16 cellular contexts compared by ENCODE assay signal in the genomic region with DNA sequence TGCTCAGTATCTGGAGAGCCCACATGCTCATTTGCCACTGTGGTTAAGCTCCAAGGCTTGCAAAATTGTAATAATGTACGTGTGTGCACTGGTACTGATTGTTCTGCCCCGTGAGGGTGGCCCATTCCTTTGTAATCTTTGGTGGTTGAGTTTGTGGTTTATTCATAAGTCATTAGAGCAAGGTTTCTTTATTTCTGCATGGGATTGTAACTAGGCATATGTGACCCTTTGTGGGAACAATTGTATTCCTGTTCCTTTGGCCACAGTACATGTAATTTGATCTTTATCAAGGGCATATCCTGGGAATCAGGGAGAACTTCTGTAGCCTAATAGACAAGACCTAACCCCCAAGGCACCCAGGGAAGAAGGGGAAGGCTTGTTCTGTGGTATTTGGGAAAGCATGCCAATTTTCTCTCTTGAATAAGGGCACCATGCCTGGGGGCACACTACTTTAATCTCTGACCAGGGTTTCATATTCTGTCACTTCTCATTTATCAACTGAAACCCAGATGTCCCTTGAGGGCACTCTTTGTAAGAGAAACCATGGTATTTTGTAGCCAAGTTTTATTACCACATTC.
DNase-seq lines count a peak whose midpoint lies in the region; ATAC-seq and TF ChIP-seq lines count a peak whose summit lies in the region.
"Had no signal": no experiment of that assay in that cellular context is flagged by ENCODE, and none has a peak within 500 bp of the region (broad histone marks: within the 10 kb centered on the region; RNA-seq: fewer than 3 reads in every experiment).

No MANE protein-coding gene starts in this region.

- peak; percentile 71 for DNase-seq in EL
- DNase-seq in M059J (ENCODE audit: low read depth): peak; percentile 100
- DNase-seq in brain microvascular endothelial cell: peak; percentile 62
- DNase-seq in nephron progenitor cell: no peak
- no peak for DNase-seq in endothelial cell (ENCODE audit: low spot score)
- DNase-seq in dorsolateral prefrontal cortex: no peak
- DNase-seq in GM23338 (ENCODE audit: low spot score): no peak
- DNase-seq: activated CD8-positive, alpha-beta memory T cell treated with anti-CD3 and anti-CD28 coated beads, Interleukin-2, amount 50 U/mL, for 4 hours; anterior cingulate cortex; C1 segment of cervical spinal cord; NCI-H1417 treated with DMSO at 0.1 percent for 48 hours; occipital lobe; stimulated activated CD4-positive, alpha-beta T cell treated with anti-CD3 and anti-CD28 coated beads, Interleukin-4, amount 100 ng/mL, for 24 hours had no signal

- H3K27me3 ChIP-seq in brain microvascular endothelial cell (replicated peaks): no peaks in the 10 kb centered on the region
- peaks cover 0 to 9% (median 0%) of the 10 kb centered on the region in 45 donors for H3K27me3 ChIP-seq in dorsolateral prefrontal cortex
- H3K27me3 ChIP-seq in GM23338 (ENCODE audit: insufficient read depth): no peaks in the 10 kb centered on the region

- H2AFZ ChIP-seq in GM23338: no peak overlapping the region

- no peak for ATAC-seq in HG03095 (IDR thresholded peaks at IDR 0.05; ENCODE audit: unreplicated experiment)
- ATAC-seq in GM23338: no peak

- no peak overlapping the region for H3K4me3 ChIP-seq in brain microvascular endothelial cell (ENCODE audit: low read depth, low read length)
- H3K4me3 ChIP-seq in dorsolateral prefrontal cortex: no peak overlapping the region
- H3K4me3 ChIP-seq in GM23338: no peak overlapping the region

- TF ChIP-seq CTCF in brain microvascular endothelial cell (IDR thresholded peaks at IDR 0.05; ENCODE audit: low read depth, low read length, missing control alignments) (no peak), nephron progenitor cell (IDR thresholded peaks at IDR 0.05) (no peak), endothelial cell (IDR thresholded peaks at IDR 0.05; ENCODE audit: unreplicated experiment) (no peak), dorsolateral prefrontal cortex (IDR thresholded peaks at IDR 0.05 in 54 of 56, conservative IDR thresholded peaks at IDR 0.05 in 2 of 56; ENCODE audit: low read depth in 1 of 56, partially characterized antibody in 56 of 56) (no peak), GM23338 (conservative IDR thresholded peaks at IDR 0.05; ENCODE audit: low read depth in 2 of 2) (no peak)

- H3K9me2 ChIP-seq in GM23338 (ENCODE audit: insufficient read depth): no peaks in the 10 kb centered on the region

- H3K4me1 Mint-ChIP-seq in nephron progenitor cell: peaks cover 13% of the 10 kb centered on the region
- peaks cover 3% of the 10 kb centered on the region for H3K4me1 Mint-ChIP-seq in endothelial cell (ENCODE audit: unreplicated experiment)
- peaks cover 15% of the 10 kb centered on the region for H3K4me1 Mint-ChIP-seq in GM23338

- H4K20me1 ChIP-seq in GM23338 (replicated peaks; ENCODE audit: insufficient read depth): no peaks in the 10 kb centered on the region

- H3F3A ChIP-seq in GM23338 (replicated peaks; ENCODE audit: low read depth): no peaks in the 10 kb centered on the region

- no peaks in the 10 kb centered on the region for H3K36me3 ChIP-seq in brain microvascular endothelial cell (replicated peaks)
- no peaks in the 10 kb centered on the region for H3K36me3 ChIP-seq in GM23338 (ENCODE audit: insufficient read depth)

- H3K27me3 Mint-ChIP-seq in nephron progenitor cell (ENCODE audit: low read depth, poor library complexity) (peaks cover 9% of the 10 kb centered on the region), endothelial cell (ENCODE audit: unreplicated experiment) (peaks cover 4% of the 10 kb centered on the region), GM23338 (ENCODE audit: insufficient read depth, low read depth, poor library complexity) (peaks cover 7% of the 10 kb centered on the region)

- no peaks in the 10 kb centered on the region for H3K79me2 ChIP-seq in GM23338 (replicated peaks; ENCODE audit: insufficient read depth)

- H3K4me3 Mint-ChIP-seq in nephron progenitor cell (no peak overlapping the region), endothelial cell (ENCODE audit: unreplicated experiment) (no peak overlapping the region), GM23338 (no peak overlapping the region)
- H3K4me3 Mint-ChIP-seq: T-helper 2 cell treated with Interferon-gamma antibody and Interleukin-4, amounts not matched to agents 5 μg/mL and 100 μg/mL, for 36 hours had no signal

- in situ Hi-C loops in brain microvascular endothelial cell (cut with HindIII; ENCODE audit: low pct_ligation_motif_present, low sequenced_read_pairs): no loop called here

- intact Hi-C loops in dorsolateral prefrontal cortex (cut with DNase I): no loop called here

- no peak overlapping the region for H3K4me2 ChIP-seq in GM23338

- no peak overlapping the region for H3K27ac ChIP-seq in brain microvascular endothelial cell
- no peak overlapping the region for H3K27ac ChIP-seq in dorsolateral prefrontal cortex
- H3K27ac ChIP-seq in GM23338 (ENCODE audit: low read depth): no peak overlapping the region
- H3K27ac ChIP-seq: HL-60 had no signal

- H3K9me3 Mint-ChIP-seq in nephron progenitor cell (no peaks in the 10 kb centered on the region), endothelial cell (ENCODE audit: unreplicated experiment) (no peaks in the 10 kb centered on the region), GM23338 (no peaks in the 10 kb centered on the region)
- H3K9me3 Mint-ChIP-seq: T-helper 2 cell treated with Interferon-gamma antibody and Interleukin-4, amounts not matched to agents 5 μg/mL and 100 μg/mL, for 36 hours had no signal

- H3K4me1 ChIP-seq in GM23338 (ENCODE audit: insufficient read depth): peaks cover 23% of the 10 kb centered on the region

- H3K36me3 Mint-ChIP-seq in nephron progenitor cell (ENCODE audit: low read depth): no peaks in the 10 kb centered on the region
- peaks cover 42% of the 10 kb centered on the region for H3K36me3 Mint-ChIP-seq in endothelial cell (ENCODE audit: low read depth, unreplicated experiment)
- no peaks in the 10 kb centered on the region for H3K36me3 Mint-ChIP-seq in GM23338 (ENCODE audit: low read depth)

- peak overlapping the region; percentile 3 for H3K27ac Mint-ChIP-seq in nephron progenitor cell
- H3K27ac Mint-ChIP-seq in endothelial cell (ENCODE audit: unreplicated experiment): no peak overlapping the region
- no peak overlapping the region for H3K27ac Mint-ChIP-seq in GM23338
- H3K27ac Mint-ChIP-seq: T-helper 2 cell treated with Interferon-gamma antibody and Interleukin-4, amounts not matched to agents 5 μg/mL and 100 μg/mL, for 36 hours had no signal

TF ChIP-seq in GM23338, 12 proteins besides CTCF, POLR2A, EP300 and RAD21 (continues in another document):
- TF ChIP-seq POLR2AphosphoS5 (IDR thresholded peaks at IDR 0.05; ENCODE audit: low read depth) (no peak), STAT1 (IDR thresholded peaks at IDR 0.05; ENCODE audit: unreplicated experiment) (no peak), CREB1 (CRISPR knock-in tag; IDR thresholded peaks at IDR 0.05; ENCODE audit: low read depth) (no peak)
- TF ChIP-seq, protein P1, sequence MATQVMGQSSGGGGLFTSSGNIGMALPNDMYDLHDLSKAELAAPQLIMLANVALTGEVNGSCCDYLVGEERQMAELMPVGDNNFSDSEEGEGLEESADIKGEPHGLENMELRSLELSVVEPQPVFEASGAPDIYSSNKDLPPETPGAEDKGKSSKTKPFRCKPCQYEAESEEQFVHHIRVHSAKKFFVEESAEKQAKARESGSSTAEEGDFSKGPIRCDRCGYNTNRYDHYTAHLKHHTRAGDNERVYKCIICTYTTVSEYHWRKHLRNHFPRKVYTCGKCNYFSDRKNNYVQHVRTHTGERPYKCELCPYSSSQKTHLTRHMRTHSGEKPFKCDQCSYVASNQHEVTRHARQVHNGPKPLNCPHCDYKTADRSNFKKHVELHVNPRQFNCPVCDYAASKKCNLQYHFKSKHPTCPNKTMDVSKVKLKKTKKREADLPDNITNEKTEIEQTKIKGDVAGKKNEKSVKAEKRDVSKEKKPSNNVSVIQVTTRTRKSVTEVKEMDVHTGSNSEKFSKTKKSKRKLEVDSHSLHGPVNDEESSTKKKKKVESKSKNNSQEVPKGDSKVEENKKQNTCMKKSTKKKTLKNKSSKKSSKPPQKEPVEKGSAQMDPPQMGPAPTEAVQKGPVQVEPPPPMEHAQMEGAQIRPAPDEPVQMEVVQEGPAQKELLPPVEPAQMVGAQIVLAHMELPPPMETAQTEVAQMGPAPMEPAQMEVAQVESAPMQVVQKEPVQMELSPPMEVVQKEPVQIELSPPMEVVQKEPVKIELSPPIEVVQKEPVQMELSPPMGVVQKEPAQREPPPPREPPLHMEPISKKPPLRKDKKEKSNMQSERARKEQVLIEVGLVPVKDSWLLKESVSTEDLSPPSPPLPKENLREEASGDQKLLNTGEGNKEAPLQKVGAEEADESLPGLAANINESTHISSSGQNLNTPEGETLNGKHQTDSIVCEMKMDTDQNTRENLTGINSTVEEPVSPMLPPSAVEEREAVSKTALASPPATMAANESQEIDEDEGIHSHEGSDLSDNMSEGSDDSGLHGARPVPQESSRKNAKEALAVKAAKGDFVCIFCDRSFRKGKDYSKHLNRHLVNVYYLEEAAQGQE (IDR thresholded peaks at IDR 0.05; ENCODE audit: unreplicated experiment): no peak

Comparison
In these comparisons a context has a peak if more than half of its experiments do, and no peak if none do; other contexts are left out.
1. DNase-seq: peak in EL (single experiment), M059J (single experiment) and brain microvascular endothelial cell (single experiment); none in nephron progenitor cell (single experiment), endothelial cell (single experiment), dorsolateral prefrontal cortex (0 of 10) and GM23338 (single experiment).